ENCODE assay signal across 8 cellular contexts in the genomic region with DNA sequence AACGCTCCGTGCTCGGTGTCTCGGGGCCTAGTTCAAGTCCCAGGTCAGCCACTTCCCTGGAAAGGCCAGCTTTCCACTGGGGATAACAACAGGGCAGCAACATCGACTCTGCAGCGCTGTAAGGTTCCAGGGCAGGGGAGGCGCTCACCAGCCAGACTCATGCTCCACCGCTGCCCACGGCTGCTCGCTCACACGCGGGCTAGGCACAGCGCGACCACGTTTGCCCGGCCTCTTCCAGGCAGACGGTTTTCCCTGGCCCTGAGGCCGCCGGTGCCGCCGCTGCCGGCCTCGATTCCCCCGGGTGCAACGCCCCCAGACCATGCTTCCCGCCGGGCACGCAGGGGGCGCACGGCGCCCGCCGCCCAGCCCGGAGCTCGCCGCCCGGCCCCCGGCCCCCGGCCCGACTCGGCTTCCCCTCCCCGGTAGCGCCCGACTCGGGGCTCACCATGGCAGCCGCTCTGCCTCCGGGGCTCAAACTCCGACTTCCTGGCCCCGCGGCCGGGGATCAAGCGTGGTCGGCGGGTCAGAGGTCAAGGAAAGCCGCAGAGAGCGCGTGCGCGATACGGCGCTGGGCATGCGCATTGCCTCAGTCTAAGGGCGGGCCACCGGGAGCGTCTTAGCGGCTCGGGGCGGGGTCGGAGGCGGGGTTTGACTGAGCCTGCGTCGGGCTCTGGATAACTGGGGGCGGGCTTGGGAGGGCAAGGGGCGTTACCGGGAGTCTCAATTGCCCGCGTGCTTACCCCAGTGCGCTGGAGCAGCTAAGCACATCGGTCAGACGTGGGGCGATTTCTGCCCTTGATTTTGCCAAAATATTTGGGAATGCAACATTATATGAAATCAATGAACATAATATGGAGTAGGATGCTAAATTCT. TPM values are rescaled to one million over a fixed set of nuclear protein-coding genes. Genes with fewer than 3 reads are reported as not detected.
DNase-seq lines count a peak whose midpoint lies in the region; ATAC-seq, FAIRE-seq and TF ChIP-seq lines count a peak whose summit lies in the region.

A gene (minus strand): TSS at position 535 of the 873 bp plus-strand sequence. CDS start 87 bp downstream, at position 448.

- H3K9ac ChIP-seq in astrocyte (ENCODE audit: low read length): peak within 1 kb of the TSS; percentile 84

- TF ChIP-seq CTCF in astrocyte (IDR thresholded peaks at IDR 0.05; ENCODE audit: insufficient read depth, low read depth, low read length) (no peak), retinal pigment epithelial cell (conservative IDR thresholded peaks at IDR 0.05; ENCODE audit: low read depth, low read length) (no peak)

- no peaks in the 10 kb centered on the region for H3K27me3 Mint-ChIP-seq in astrocyte (ENCODE audit: low read depth, unreplicated experiment)

- H3K9me3 ChIP-seq in astrocyte (ENCODE audit: insufficient read depth, low read depth, low read length): no peaks in the 10 kb centered on the region

- DNase-seq in NCI-H2029 treated with DMSO at 0.1 percent for 48 hours (lab: John Stamatoyannopoulos, UW) (peak; percentile 84), T-helper 22 cell (ENCODE audit: low read depth) (peak; percentile 94), astrocyte (ENCODE audit: low read depth) (peak; percentile 75), hippocampal formation (lab: John Stamatoyannopoulos, UW) (peak; percentile 77 to 93), retinal pigment epithelial cell (ENCODE audit: low read depth) (peak; percentile 75), HPDE6-E6E7 (ENCODE audit: extremely low spot score) (no peak)

- H3K36me3 Mint-ChIP-seq in astrocyte (ENCODE audit: low read depth, unreplicated experiment): peaks cover 4% of the 10 kb centered on the region

- peak within 1 kb of the TSS; percentile 83 for H3K4me3 ChIP-seq in astrocyte (ENCODE audit: insufficient read depth, low read depth, low read length)
- peak within 1 kb of the TSS; percentile 79 for H3K4me3 ChIP-seq in retinal pigment epithelial cell (ENCODE audit: low read length)

- H3K4me1 ChIP-seq in astrocyte (ENCODE audit: insufficient read depth, low read length): peaks cover 8% of the 10 kb centered on the region

- peak within 1 kb of the TSS; percentile 95 for H3K4me3 Mint-ChIP-seq in astrocyte (ENCODE audit: unreplicated experiment)

- H3K4me2 ChIP-seq in astrocyte (ENCODE audit: low read length): peak within 1 kb of the TSS; percentile 85

- H4K20me1 ChIP-seq in astrocyte (ENCODE audit: insufficient read depth, low read length): peaks cover 38% of the 10 kb centered on the region

- H3K27ac Mint-ChIP-seq in astrocyte (ENCODE audit: unreplicated experiment): peak within 1 kb of the TSS; percentile 83

- no peaks in the 10 kb centered on the region for H3K27me3 ChIP-seq in astrocyte (ENCODE audit: insufficient read depth, low read length)

- H3K79me2 ChIP-seq in astrocyte (ENCODE audit: insufficient read depth, low read length): peaks cover 50% of the 10 kb centered on the region

- ATAC-seq in GM18511 (IDR thresholded peaks at IDR 0.05; ENCODE audit: unreplicated experiment) (peak; percentile 88), HG03025 (IDR thresholded peaks at IDR 0.05; ENCODE audit: low FRiP score, unreplicated experiment) (peak; percentile 87)

- peak within 1 kb of the TSS; percentile 64 for H3K27ac ChIP-seq in astrocyte (ENCODE audit: low read depth, low read length)

- no peaks in the 10 kb centered on the region for H3K36me3 ChIP-seq in astrocyte (ENCODE audit: insufficient read depth, low read length)

- FAIRE-seq in astrocyte (lab: Jason Lieb, UNC): no peak

- H2AFZ ChIP-seq in astrocyte (ENCODE audit: low read depth, low read length): peak within 1 kb of the TSS; percentile 72

- peaks cover 7% of the 10 kb centered on the region for H3K4me1 Mint-ChIP-seq in astrocyte (ENCODE audit: low read depth, unreplicated experiment)

- H3K9me3 Mint-ChIP-seq in astrocyte (ENCODE audit: unreplicated experiment): no peaks in the 10 kb centered on the region

RNA-seq across cellular contexts. Expression of the gene that starts here (rescaled TPM):
- total RNA-seq in astrocyte: 50.7 and 51.9 TPM in 2 replicates
